ENCODE assay signal across 23 cellular contexts in the genomic region with DNA sequence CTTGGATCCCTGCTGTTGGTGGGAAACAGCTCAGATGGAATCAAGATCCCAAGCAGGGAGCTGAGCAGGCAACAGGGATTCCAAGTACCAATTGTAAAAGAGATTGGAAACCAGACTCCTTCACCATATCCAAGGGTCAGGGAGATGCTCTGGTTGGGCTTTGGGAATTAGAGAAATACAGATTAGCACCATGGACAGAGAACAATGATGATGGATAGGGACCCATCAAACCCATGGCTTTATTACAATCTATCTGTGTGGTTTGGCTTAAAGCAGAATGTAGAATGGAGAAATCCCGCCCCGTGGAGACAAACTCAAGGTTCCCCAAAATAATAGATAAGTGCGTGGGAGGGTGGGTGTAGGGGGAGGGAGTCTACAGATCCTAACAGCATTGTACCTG.
"Had no signal": no experiment of that assay in that cellular context is flagged by ENCODE, and none has a peak within 500 bp of the region (broad histone marks: within the 10 kb centered on the region; RNA-seq: fewer than 3 reads in every experiment).

No MANE protein-coding gene starts in this region.

- H3K4me3 ChIP-seq: body of pancreas, tibial artery had no signal

- H3K9me3 Mint-ChIP-seq: activated naive CD4-positive, alpha-beta T cell treated with anti-CD3 and anti-CD28 coated beads, Interleukin-2, amount 50 U/mL, for 24 hours; memory B cell; nephron progenitor cell; stimulated activated effector memory CD8-positive, alpha-beta T cell treated with anti-CD3 and anti-CD28 coated beads, Interleukin-12 subunit alpha, Interleukin-12 subunit beta, amount 100 ng/mL, for 72 hours; stimulated activated naive CD8-positive, alpha-beta T cell treated with anti-CD3 and anti-CD28 coated beads, Interleukin-15, amount 100 ng/mL, for 72 hours; T-helper 2 cell treated with Interferon-gamma antibody and Interleukin-4, amounts not matched to agents 5 μg/mL and 100 μg/mL, for 36 hours had no signal

- H3K36me3 Mint-ChIP-seq: activated naive CD4-positive, alpha-beta T cell treated with anti-CD3 and anti-CD28 coated beads, Interleukin-2, amount 50 U/mL, for 24 hours; memory B cell; stimulated activated effector memory CD8-positive, alpha-beta T cell treated with anti-CD3 and anti-CD28 coated beads, Interleukin-12 subunit alpha, Interleukin-12 subunit beta, amount 100 ng/mL, for 72 hours had no signal

- H3K36me3 ChIP-seq: tibial artery, WERI-Rb-1 had no signal

- H3K4me1 Mint-ChIP-seq: activated naive CD4-positive, alpha-beta T cell treated with anti-CD3 and anti-CD28 coated beads, Interleukin-2, amount 50 U/mL, for 24 hours; memory B cell; stimulated activated naive CD8-positive, alpha-beta T cell treated with anti-CD3 and anti-CD28 coated beads, Interleukin-15, amount 100 ng/mL, for 72 hours had no signal

- H3K27ac Mint-ChIP-seq: activated naive CD4-positive, alpha-beta T cell treated with anti-CD3 and anti-CD28 coated beads, Interleukin-2, amount 50 U/mL, for 24 hours; memory B cell; nephron progenitor cell; stimulated activated effector memory CD8-positive, alpha-beta T cell treated with anti-CD3 and anti-CD28 coated beads, Interleukin-12 subunit alpha, Interleukin-12 subunit beta, amount 100 ng/mL, for 72 hours; stimulated activated naive CD8-positive, alpha-beta T cell treated with anti-CD3 and anti-CD28 coated beads, Interleukin-15, amount 100 ng/mL, for 72 hours; T-helper 2 cell treated with Interferon-gamma antibody and Interleukin-4, amounts not matched to agents 5 μg/mL and 100 μg/mL, for 36 hours had no signal

- H3K4me1 ChIP-seq: body of pancreas, tibial artery had no signal

- DNase-seq: activated CD4-positive, alpha-beta T cell treated with anti-CD3 and anti-CD28 coated beads, Interleukin-2, amount 50 U/mL, for 1 hour; activated CD4-positive, CD25-positive, alpha-beta regulatory T cell treated with anti-CD3 and anti-CD28 coated beads, Interleukin-2, amount 50 U/mL, for 72 hours; activated gamma-delta T cell treated with Interleukin-2 at 50 U/mL for 16 hours; activated T-cell treated with anti-CD3 and anti-CD28 coated beads, Interleukin-2, amount 50 U/mL, for 1 hour; anterior cingulate cortex; body of pancreas; caudate nucleus; dermis blood vessel endothelial cell; effector memory CD4-positive, alpha-beta T cell; foreskin melanocyte; kidney glomerular epithelial cell; left ventricle myocardium superior; nephron progenitor cell; occipital lobe; small intestine; stimulated activated CD4-positive, alpha-beta T cell treated with anti-CD3 and anti-CD28 coated beads, Interleukin-2, amount 100 ng/mL, for 24 hours; stimulated activated naive CD8-positive, alpha-beta T cell treated with anti-CD3 and anti-CD28 coated beads, Interleukin-15, amount 100 ng/mL, for 72 hours; tibial artery; WERI-Rb-1 had no signal

- H3K4me3 Mint-ChIP-seq: activated naive CD4-positive, alpha-beta T cell treated with anti-CD3 and anti-CD28 coated beads, Interleukin-2, amount 50 U/mL, for 24 hours; memory B cell; nephron progenitor cell; stimulated activated effector memory CD8-positive, alpha-beta T cell treated with anti-CD3 and anti-CD28 coated beads, Interleukin-12 subunit alpha, Interleukin-12 subunit beta, amount 100 ng/mL, for 72 hours; stimulated activated naive CD8-positive, alpha-beta T cell treated with anti-CD3 and anti-CD28 coated beads, Interleukin-15, amount 100 ng/mL, for 72 hours; T-helper 2 cell treated with Interferon-gamma antibody and Interleukin-4, amounts not matched to agents 5 μg/mL and 100 μg/mL, for 36 hours had no signal

- H3K27ac ChIP-seq: body of pancreas, tibial artery, WERI-Rb-1 had no signal

- H3K27me3 ChIP-seq: body of pancreas had no signal

- H3K9me3 ChIP-seq: body of pancreas, tibial artery had no signal
